In genomic region chr3:141380279-141380678, GRCh38 we compare ENCODE assay signal across 19 cellular contexts. TPM values are rescaled to one million over a fixed set of nuclear protein-coding genes. Genes with fewer than 3 reads are reported as not detected.
DNase-seq lines count a peak whose midpoint lies in the region; ATAC-seq and TF ChIP-seq lines count a peak whose summit lies in the region.
"Had no signal": no experiment of that assay in that cellular context is flagged by ENCODE, and none has a peak within 500 bp of the region (broad histone marks: within the 10 kb centered on the region; RNA-seq: fewer than 3 reads in every experiment).

No MANE protein-coding gene starts in this region.

- no TSS peak for BruUV-seq in IMR-90 (replicated peaks; lab: Mats Ljungman, UMichigan)

- no peak overlapping the region for H2AFZ ChIP-seq in IMR-90 (replicated peaks; ENCODE audit: low read length, poor library complexity)
- no peak overlapping the region for H2AFZ ChIP-seq in smooth muscle cell (ENCODE audit: low read depth)
- H2AFZ ChIP-seq: hepatocyte had no signal

- H3K36me3 ChIP-seq in IMR-90 (ENCODE audit: control insufficient read depth, insufficient read depth, low read length) (peaks cover 49% of the 10 kb centered on the region), smooth muscle cell (ENCODE audit: low read depth) (no peaks in the 10 kb centered on the region)
- H3K36me3 ChIP-seq: BLaER1 treated with 17β-estradiol and CSF1 and Interleukin-3, amounts not matched to agents 10 nM and 100 nM had no signal

- H3K9me1 ChIP-seq in IMR-90 (ENCODE audit: insufficient read depth, low read length) = peaks cover 24% of the 10 kb centered on the region

- no peak overlapping the region; the same call in 2 of the 3 replicates for H2BK15ac ChIP-seq in IMR-90 (ENCODE audit: low read depth, low read length)

- no peaks in the 10 kb centered on the region for H3F3A ChIP-seq in smooth muscle cell (ENCODE audit: low read depth)

- no peaks in the 10 kb centered on the region for H3K9me3 Mint-ChIP-seq in activated CD4-positive, alpha-beta T cell treated with anti-CD3 and anti-CD28 coated beads for 36 hours (ENCODE audit: low read depth)
- H3K9me3 Mint-ChIP-seq in activated T-helper 2 cell treated with anti-CD3 and anti-CD28 coated beads, Interferon-gamma antibody, Interleukin-2, Interleukin-4, amounts not matched to agents 10 μg/mL and 5 μg/mL and 100 μg/mL, durations not matched to agents 14 hours and 24 hours and 36 hours = no peaks in the 10 kb centered on the region
- H3K9me3 Mint-ChIP-seq in stimulated activated naive CD8-positive, alpha-beta T cell treated with anti-CD3 and anti-CD28 coated beads, Interleukin-15, amount 100 ng/mL, for 72 hours = no peaks in the 10 kb centered on the region
- H3K9me3 Mint-ChIP-seq: nephron had no signal

- no peak for TF ChIP-seq POLR2A in IMR-90 (IDR thresholded peaks at IDR 0.05; ENCODE audit: low read depth, low read length)

- in situ Hi-C loops in IMR-90 (cut with MboI; ENCODE audit: low sequenced_read_pairs) (no loop called here), G401 (cut with HindIII; ENCODE audit: low sequenced_read_pairs) (no loop called here)

- no peak for TF ChIP-seq RAD21 in IMR-90 (IDR thresholded peaks at IDR 0.05; ENCODE audit: low read length)

- dilution Hi-C loops in IMR-90 (cut with HindIII; ENCODE audit: low sequenced_read_pairs, unreplicated experiment) = no loop called here

- TF ChIP-seq CTCF in IMR-90 (conservative IDR thresholded peaks at IDR 0.05; ENCODE audit: low read depth, low read length) (no peak), smooth muscle cell (IDR thresholded peaks at IDR 0.05; ENCODE audit: borderline replicate concordance, insufficient read depth, poor library complexity, severe bottlenecking) (no peak), foreskin keratinocyte (conservative IDR thresholded peaks at IDR 0.05) (no peak)

- peak overlapping the region; percentile 44; the same call in 1 of the 2 replicates for H3K4ac ChIP-seq in IMR-90 (ENCODE audit: low read depth, low read length)

- H3K9ac ChIP-seq in IMR-90 (ENCODE audit: low read depth, low read length) = no peak overlapping the region; the same call in 1 of the 2 replicates
- no peak overlapping the region for H3K9ac ChIP-seq in smooth muscle cell (ENCODE audit: low read depth)
- H3K9ac ChIP-seq: BLaER1 treated with 17β-estradiol and CSF1 and Interleukin-3, amounts not matched to agents 10 nM and 100 nM had no signal

- peak overlapping the region; percentile 40 for H3K14ac ChIP-seq in IMR-90 (replicated peaks; ENCODE audit: low read depth, low read length)

- H3K4me3 ChIP-seq in IMR-90 (ENCODE audit: insufficient read depth, low read depth, low read length) (no peak overlapping the region), smooth muscle cell (no peak overlapping the region)
- H3K4me3 ChIP-seq: BLaER1 treated with 17β-estradiol and CSF1 and Interleukin-3, amounts not matched to agents 10 nM and 100 nM; hepatocyte had no signal

- peak overlapping the region; percentile 70; the same call in 1 of the 2 replicates for H3K18ac ChIP-seq in IMR-90 (ENCODE audit: low read depth, low read length)

- H4K20me1 ChIP-seq in IMR-90 (ENCODE audit: insufficient read depth, low read length) (no peaks in the 10 kb centered on the region), smooth muscle cell (ENCODE audit: low read depth) (peaks cover 5% of the 10 kb centered on the region)
- H4K20me1 ChIP-seq: BLaER1 treated with 17β-estradiol and CSF1 and Interleukin-3, amounts not matched to agents 10 nM and 100 nM had no signal

- no peaks in the 10 kb centered on the region for H3K36me3 Mint-ChIP-seq in activated CD4-positive, alpha-beta T cell treated with anti-CD3 and anti-CD28 coated beads for 36 hours (ENCODE audit: low read depth)
- no peaks in the 10 kb centered on the region for H3K36me3 Mint-ChIP-seq in activated T-helper 2 cell treated with anti-CD3 and anti-CD28 coated beads, Interferon-gamma antibody, Interleukin-2, Interleukin-4, amounts not matched to agents 10 μg/mL and 5 μg/mL and 100 μg/mL, durations not matched to agents 14 hours and 24 hours and 36 hours (ENCODE audit: low read depth)

- H3K27me3 ChIP-seq in IMR-90 (ENCODE audit: control insufficient read depth, insufficient read depth, low read length) (no peaks in the 10 kb centered on the region), smooth muscle cell (ENCODE audit: low read depth) (no peaks in the 10 kb centered on the region), foreskin keratinocyte (no peaks in the 10 kb centered on the region)
- H3K27me3 ChIP-seq: BLaER1 treated with 17β-estradiol and CSF1 and Interleukin-3, amounts not matched to agents 10 nM and 100 nM; hepatocyte had no signal

- H3K79me1 ChIP-seq in IMR-90 (ENCODE audit: low read depth in 1 of 2, low read length in 2 of 2) = peaks cover 44 to 83% of the 10 kb centered on the region in 2 experiments

- DNase-seq in activated CD4-positive, alpha-beta T cell treated with anti-CD3 and anti-CD28 coated beads for 36 hours = no peak
- DNase-seq in activated CD4-positive, alpha-beta T cell treated with anti-CD3 and anti-CD28 coated beads, Interleukin-2, amount 50 U/mL, for 4 hours = no peak
- DNase-seq in IMR-90 = no peak
- no peak for DNase-seq in activated T-helper 2 cell treated with anti-CD3 and anti-CD28 coated beads, Interferon-gamma antibody, Interleukin-2, Interleukin-4, amounts not matched to agents 10 μg/mL and 5 μg/mL and 100 μg/mL, durations not matched to agents 14 hours and 24 hours and 36 hours (ENCODE audit: low spot score)
- DNase-seq in smooth muscle cell (lab: John Stamatoyannopoulos, UW; ENCODE audit: unreplicated experiment) = no peak
- no peak for DNase-seq in stimulated activated naive CD8-positive, alpha-beta T cell treated with anti-CD3 and anti-CD28 coated beads, Interleukin-15, amount 100 ng/mL, for 72 hours
- DNase-seq in G401 (ENCODE audit: low spot score) = no peak
- DNase-seq in foreskin keratinocyte = no peak
- DNase-seq: activated CD8-positive, alpha-beta memory T cell treated with anti-CD3 and anti-CD28 coated beads, Interleukin-2, amount 50 U/mL, for 48 hours; activated naive CD4-positive, alpha-beta T cell treated with anti-CD3 and anti-CD28 coated beads, Interleukin-2, amount 50 U/mL, for 16 hours; NCI-H2029; stimulated activated CD4-positive, alpha-beta T cell treated with anti-CD3 and anti-CD28 coated beads, Interleukin-12 subunit alpha, Interleukin-12 subunit beta, amount 100 ng/mL, for 4 hours; trophoblast cell had no signal

- H3K27ac ChIP-seq in IMR-90 (ENCODE audit: insufficient read depth, low read length) = peak overlapping the region; percentile 58; the same call in 1 of the 2 replicates
- peak overlapping the region; percentile 13 for H3K27ac ChIP-seq in smooth muscle cell (ENCODE audit: low read depth)
- no peak overlapping the region for H3K27ac ChIP-seq in foreskin keratinocyte
- H3K27ac ChIP-seq: BLaER1 treated with 17β-estradiol and CSF1 and Interleukin-3, amounts not matched to agents 10 nM and 100 nM; hepatocyte had no signal

- peaks cover 14% of the 10 kb centered on the region for H3K79me2 ChIP-seq in smooth muscle cell (ENCODE audit: low read depth)
- H3K79me2 ChIP-seq: hepatocyte had no signal

- CTCF ChIA-PET in activated CD4-positive, alpha-beta T cell treated with anti-CD3 and anti-CD28 coated beads for 36 hours (lab: Charles Lee) = interaction anchor here (1.3 to 1.8 kb wide), 2 partner anchors 9 to 68 kb away, joined by 5 to 6 read pairs; no protein-coding TSS in a partner anchor
- CTCF ChIA-PET in IMR-90 (lab: Yijun Ruan, JAX) = no interaction called here

- H3K23ac ChIP-seq in IMR-90 (ENCODE audit: low read depth, low read length) = peak overlapping the region; percentile 71

- H4K5ac ChIP-seq in IMR-90 (ENCODE audit: low read depth, low read length) = peak overlapping the region; percentile 80

- no peak overlapping the region for H2AK9ac ChIP-seq in IMR-90 (replicated peaks; ENCODE audit: low read depth, low read length, poor library complexity)

- H3K4me3 Mint-ChIP-seq in activated CD4-positive, alpha-beta T cell treated with anti-CD3 and anti-CD28 coated beads for 36 hours = no peak overlapping the region
- H3K4me3 Mint-ChIP-seq in activated T-helper 2 cell treated with anti-CD3 and anti-CD28 coated beads, Interferon-gamma antibody, Interleukin-2, Interleukin-4, amounts not matched to agents 10 μg/mL and 5 μg/mL and 100 μg/mL, durations not matched to agents 14 hours and 24 hours and 36 hours (ENCODE audit: low read depth) = no peak overlapping the region
- H3K4me3 Mint-ChIP-seq in stimulated activated naive CD8-positive, alpha-beta T cell treated with anti-CD3 and anti-CD28 coated beads, Interleukin-15, amount 100 ng/mL, for 72 hours = no peak overlapping the region
- H3K4me3 Mint-ChIP-seq: nephron, WTC11 had no signal

- peak overlapping the region; percentile 70 for H2BK120ac ChIP-seq in IMR-90 (ENCODE audit: low read depth, low read length)

- no peak for ATAC-seq in activated CD4-positive, alpha-beta T cell treated with anti-CD3 and anti-CD28 coated beads for 36 hours
- ATAC-seq in IMR-90 (ENCODE audit: low read depth) (no peak), foreskin keratinocyte (no peak)
- no peak for ATAC-seq in stimulated activated naive CD8-positive, alpha-beta T cell treated with anti-CD3 and anti-CD28 coated beads, Interleukin-15, amount 100 ng/mL, for 72 hours
- ATAC-seq: Right ventricle myocardium inferior, WTC11 had no signal

- peak overlapping the region; percentile 65 for H3K27ac Mint-ChIP-seq in activated CD4-positive, alpha-beta T cell treated with anti-CD3 and anti-CD28 coated beads for 36 hours
- H3K27ac Mint-ChIP-seq in activated T-helper 2 cell treated with anti-CD3 and anti-CD28 coated beads, Interferon-gamma antibody, Interleukin-2, Interleukin-4, amounts not matched to agents 10 μg/mL and 5 μg/mL and 100 μg/mL, durations not matched to agents 14 hours and 24 hours and 36 hours = peak overlapping the region; percentile 13
- H3K27ac Mint-ChIP-seq in stimulated activated naive CD8-positive, alpha-beta T cell treated with anti-CD3 and anti-CD28 coated beads, Interleukin-15, amount 100 ng/mL, for 72 hours = no peak overlapping the region
- H3K27ac Mint-ChIP-seq: nephron, progenitor cell of endocrine pancreas, WTC11 had no signal

- no peak overlapping the region for H3K4me2 ChIP-seq in IMR-90 (ENCODE audit: low read depth, low read length)
- H3K4me2 ChIP-seq in smooth muscle cell = no peak overlapping the region
- H3K4me2 ChIP-seq: BLaER1 treated with 17β-estradiol and CSF1 and Interleukin-3, amounts not matched to agents 10 nM and 100 nM; hepatocyte had no signal

- H3K4me1 ChIP-seq in IMR-90 (ENCODE audit: control insufficient read depth, insufficient read depth, low read length) (peaks cover 14% of the 10 kb centered on the region), smooth muscle cell (ENCODE audit: low read depth) (no peaks in the 10 kb centered on the region), foreskin keratinocyte (peaks cover 25% of the 10 kb centered on the region)

- peak overlapping the region; percentile 5 for H4K91ac ChIP-seq in IMR-90 (ENCODE audit: insufficient read depth, low read depth, low read length)

- WGBS in IMR-90 (ENCODE audit: extremely low coverage in 2 of 2, insufficient read length in 1 of 2), 2 experiments = no CpG with 5 or more reads among the region's 2 CpGs
- 88% methylated on average over 2 of the region's 2 CpGs for WGBS in smooth muscle cell (ENCODE audit: low lambda C conversion rate)

- peak overlapping the region; percentile 77 for H2BK5ac ChIP-seq in IMR-90 (ENCODE audit: low read depth, low read length, poor library complexity, severe bottlenecking)

- H3K4me1 Mint-ChIP-seq in activated CD4-positive, alpha-beta T cell treated with anti-CD3 and anti-CD28 coated beads for 36 hours = peaks cover 28% of the 10 kb centered on the region
- peaks cover 28% of the 10 kb centered on the region for H3K4me1 Mint-ChIP-seq in activated T-helper 2 cell treated with anti-CD3 and anti-CD28 coated beads, Interferon-gamma antibody, Interleukin-2, Interleukin-4, amounts not matched to agents 10 μg/mL and 5 μg/mL and 100 μg/mL, durations not matched to agents 14 hours and 24 hours and 36 hours (ENCODE audit: low read depth)
- peaks cover 25% of the 10 kb centered on the region for H3K4me1 Mint-ChIP-seq in stimulated activated naive CD8-positive, alpha-beta T cell treated with anti-CD3 and anti-CD28 coated beads, Interleukin-15, amount 100 ng/mL, for 72 hours

- POLR2A ChIA-PET in activated CD4-positive, alpha-beta T cell treated with anti-CD3 and anti-CD28 coated beads for 36 hours (lab: Charles Lee) = interaction anchor here (1.6 kb wide), 1 partner anchor 32 kb away, joined by 5 read pairs; no protein-coding TSS in a partner anchor
- POLR2A ChIA-PET in IMR-90 (lab: Charles Lee; ENCODE audit: unreplicated experiment) = no interaction called here

- peak overlapping the region; percentile 6 to 57; a peak in 3 of 4 replicates for H4K8ac ChIP-seq in IMR-90 (ENCODE audit: low read depth in 2 of 2, low read length in 2 of 2)

- H3K9me3 ChIP-seq in IMR-90 (ENCODE audit: control insufficient read depth, insufficient read depth, low read length) (no peaks in the 10 kb centered on the region), smooth muscle cell (replicated peaks; ENCODE audit: low read depth) (no peaks in the 10 kb centered on the region)
- H3K9me3 ChIP-seq: BLaER1 treated with 17β-estradiol and CSF1 and Interleukin-3, amounts not matched to agents 10 nM and 100 nM had no signal

- peak overlapping the region; percentile 54; the same call in 1 of the 2 replicates for H2AK5ac ChIP-seq in IMR-90 (ENCODE audit: low read depth, low read length)

- H3K56ac ChIP-seq in IMR-90 (ENCODE audit: extremely low read depth, insufficient read depth, low read length) = 0 out of 2 replicates have a peak overlapping the region, but pooled peaks have one; percentile 4

- peak overlapping the region; percentile 22; the same call in 1 of the 2 replicates for H2BK20ac ChIP-seq in IMR-90 (ENCODE audit: low read depth, low read length)

- H3K27me3 Mint-ChIP-seq in activated CD4-positive, alpha-beta T cell treated with anti-CD3 and anti-CD28 coated beads for 36 hours = no peaks in the 10 kb centered on the region
- no peaks in the 10 kb centered on the region for H3K27me3 Mint-ChIP-seq in activated T-helper 2 cell treated with anti-CD3 and anti-CD28 coated beads, Interferon-gamma antibody, Interleukin-2, Interleukin-4, amounts not matched to agents 10 μg/mL and 5 μg/mL and 100 μg/mL, durations not matched to agents 14 hours and 24 hours and 36 hours (ENCODE audit: low read depth)
- no peaks in the 10 kb centered on the region for H3K27me3 Mint-ChIP-seq in stimulated activated naive CD8-positive, alpha-beta T cell treated with anti-CD3 and anti-CD28 coated beads, Interleukin-15, amount 100 ng/mL, for 72 hours

- intact Hi-C loops in activated CD4-positive, alpha-beta T cell treated with anti-CD3 and anti-CD28 coated beads for 36 hours (cut with DNase I, micrococcal nuclease) = no loop called here
- intact Hi-C loops in IMR-90 (cut with micrococcal nuclease) = no loop called here
- intact Hi-C loops in activated T-helper 2 cell treated with anti-CD3 and anti-CD28 coated beads, Interferon-gamma antibody, Interleukin-2, Interleukin-4, amounts not matched to agents 10 μg/mL and 5 μg/mL and 100 μg/mL, durations not matched to agents 14 hours and 24 hours and 36 hours (cut with micrococcal nuclease) = no loop called here

RNA-seq across cellular contexts. Expression of gene ZBTB38, which starts 12.0 kb away (rescaled TPM):
- total RNA-seq in activated CD4-positive, alpha-beta T cell treated with anti-CD3 and anti-CD28 coated beads for 36 hours = 10 to 100 TPM; 21.3 to 22.0 TPM
- total RNA-seq in IMR-90 (2012; rRNA removed) (230 and 274 TPM in 2 replicates), smooth muscle cell (68.0 and 108 TPM in 2 replicates), foreskin keratinocyte (58.0 and 59.5 TPM in 2 replicates)
- polyA plus RNA-seq in IMR-90 (2012; rRNA removed) (44.9 and 45.1 TPM in 2 replicates), smooth muscle cell (21.7 and 22.2 TPM in 2 replicates), foreskin keratinocyte (5.0 and 5.8 TPM in 2 replicates)
- polyA plus RNA-seq in IMR-90 (2012; cell fraction: cytosol; rRNA removed) = 15.3 and 16.3 TPM in 2 replicates
- polyA plus RNA-seq in IMR-90 (2012; cell fraction: nucleus; rRNA removed; ENCODE audit: low replicate concordance) = 12.9 and 53.4 TPM in 2 replicates
- 25.4 and 27.2 TPM in 2 replicates for total RNA-seq in activated T-helper 2 cell treated with anti-CD3 and anti-CD28 coated beads, Interferon-gamma antibody, Interleukin-2, Interleukin-4, amounts not matched to agents 10 μg/mL and 5 μg/mL and 100 μg/mL, durations not matched to agents 14 hours and 24 hours and 36 hours
- total RNA-seq in G401 (2014; rRNA removed; shearing (Covaris generic)) = 7.4 and 33.8 TPM in 2 replicates

Comparison
In these comparisons a context has a peak if more than half of its experiments do, and no peak if none do; other contexts are left out.
1. H3K27ac Mint-ChIP-seq: peak in activated CD4-positive, alpha-beta T cell treated with anti-CD3 and anti-CD28 coated beads for 36 hours (single experiment) and activated T-helper 2 cell treated with anti-CD3 and anti-CD28 coated beads, Interferon-gamma antibody, Interleukin-2, Interleukin-4, amounts not matched to agents 10 μg/mL and 5 μg/mL and 100 μg/mL, durations not matched to agents 14 hours and 24 hours and 36 hours (single experiment); none in stimulated activated naive CD8-positive, alpha-beta T cell treated with anti-CD3 and anti-CD28 coated beads, Interleukin-15, amount 100 ng/mL, for 72 hours (0 of 2).